8 cellular contexts compared by ENCODE assay signal in the genomic region with DNA sequence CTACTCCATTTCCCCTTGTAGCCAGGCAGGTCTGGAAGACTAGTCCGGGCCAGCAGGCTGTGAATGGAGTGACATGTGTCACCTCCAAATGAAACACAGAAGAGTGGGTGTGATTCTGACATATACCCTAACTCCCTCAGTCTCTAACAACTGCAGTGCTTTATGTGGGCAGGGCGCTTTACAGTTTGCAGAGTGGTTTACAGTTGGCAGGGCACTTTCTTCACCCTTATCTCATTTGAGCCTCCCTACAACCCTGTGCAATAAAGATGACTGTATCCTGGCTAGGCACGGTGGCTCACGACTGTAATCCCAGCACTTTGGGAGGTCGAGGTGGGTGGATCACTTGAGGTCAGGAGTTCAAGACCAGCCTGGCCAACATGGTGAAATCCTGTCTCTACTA.
"Had no signal": no experiment of that assay in that cellular context is flagged by ENCODE, and none has a peak within 500 bp of the region (broad histone marks: within the 10 kb centered on the region; RNA-seq: fewer than 3 reads in every experiment).

No MANE protein-coding gene starts in this region.

- H3K4me3 ChIP-seq: GM23338, HAP-1, K562 had no signal

- H3K27ac Mint-ChIP-seq: GM23338 had no signal

- H3K9me3 ChIP-seq: HAP-1 had no signal

- H3K4me3 Mint-ChIP-seq: GM23338 had no signal

- H2AFZ ChIP-seq: GM23338 had no signal

- H3K9me3 Mint-ChIP-seq: GM23338 had no signal

- ATAC-seq: GM23338, HCT116, K562 had no signal

- H3K36me3 ChIP-seq: HAP-1 had no signal

- H3K4me1 ChIP-seq: HAP-1 had no signal

- FAIRE-seq: HTR-8/SVneo, K562 had no signal

- H3K4me2 ChIP-seq: GM23338 had no signal

- DNase-seq: H7, IMR-90, KG1 had no signal
